In genomic region chr7:92634125-92634710, GRCh38 we compare ENCODE assay signal across 9 cellular contexts. TPM values are rescaled to one million over a fixed set of nuclear protein-coding genes. Genes with fewer than 3 reads are reported as not detected.
DNase-seq lines count a peak whose midpoint lies in the region; ATAC-seq lines count a peak whose summit lies in the region.
"Had no signal": no experiment of that assay in that cellular context is flagged by ENCODE, and none has a peak within 500 bp of the region (broad histone marks: within the 10 kb centered on the region; RNA-seq: fewer than 3 reads in every experiment).

No MANE protein-coding gene starts in this region.

- peak overlapping the region; percentile 58 for H3K4me3 Mint-ChIP-seq in T-helper 1 cell treated with Interleukin-12 subunit alpha and Interleukin-12 subunit beta and Interleukin-4 antibody, amounts not matched to agents 30 μg/mL and 1 μg/mL, for 36 hours

- H3K18ac ChIP-seq in neuronal stem cell (ENCODE audit: low read length): no peak overlapping the region

- no peak overlapping the region for H2BK15ac ChIP-seq in neuronal stem cell (ENCODE audit: low read length)

- no peak overlapping the region for H2BK5ac ChIP-seq in neuronal stem cell (ENCODE audit: low read length)

- no peak overlapping the region for H4K8ac ChIP-seq in neuronal stem cell (ENCODE audit: low read depth, low read length)

- H3K9me3 ChIP-seq in neuronal stem cell (replicated peaks in 1 of 2; ENCODE audit: control insufficient read depth in 2 of 2, insufficient read depth in 1 of 2, low read depth in 1 of 2, low read length in 2 of 2): peaks cover 0 to 5% of the 10 kb centered on the region in 2 donors

- H3K36me3 Mint-ChIP-seq in T-helper 1 cell treated with Interleukin-12 subunit alpha and Interleukin-12 subunit beta and Interleukin-4 antibody, amounts not matched to agents 30 μg/mL and 1 μg/mL, for 36 hours (ENCODE audit: low read depth): peaks cover 25% of the 10 kb centered on the region

- peaks cover 9% of the 10 kb centered on the region for H3K9me3 Mint-ChIP-seq in T-helper 1 cell treated with Interleukin-12 subunit alpha and Interleukin-12 subunit beta and Interleukin-4 antibody, amounts not matched to agents 30 μg/mL and 1 μg/mL, for 36 hours

- H3K4me1 ChIP-seq in neuronal stem cell (ENCODE audit: control insufficient read depth in 2 of 2, insufficient read depth in 1 of 2, low read depth in 1 of 2, low read length in 2 of 2): peaks cover 0 to 20% of the 10 kb centered on the region in 2 donors

- no peak overlapping the region for H2AK5ac ChIP-seq in neuronal stem cell (ENCODE audit: low read depth, low read length)

- H3K27me3 ChIP-seq in neuronal stem cell (ENCODE audit: control insufficient read depth in 3 of 3, insufficient read depth in 3 of 3, low read depth in 1 of 3, low read length in 3 of 3): no peaks in the 10 kb centered on the region

- no peak overlapping the region for H3K4me2 ChIP-seq in neuronal stem cell (ENCODE audit: insufficient read depth, low read length, poor library complexity, severe bottlenecking)

- H3K4me3 ChIP-seq in skin epidermis (no peak overlapping the region), neuronal stem cell (ENCODE audit: low read length in 2 of 2) (no peak overlapping the region)

- H3K23ac ChIP-seq in neuronal stem cell (ENCODE audit: low read depth, low read length, poor library complexity): no peak overlapping the region

- no peak overlapping the region for H4K91ac ChIP-seq in neuronal stem cell (ENCODE audit: low read depth, low read length, poor library complexity)

- no peak overlapping the region for H3K9ac ChIP-seq in neuronal stem cell (ENCODE audit: low read depth, low read length, poor library complexity)

- H2BK12ac ChIP-seq in neuronal stem cell (ENCODE audit: low read length): no peak overlapping the region

- H3K27ac ChIP-seq in skin epidermis (peak overlapping the region in 14 of 21 experiments; percentile 5 to 83 (median 50)), neuronal stem cell (replicated peaks; ENCODE audit: low read length) (no peak overlapping the region)

- no peak overlapping the region for H2BK120ac ChIP-seq in neuronal stem cell (ENCODE audit: low read depth, low read length)

- no peak overlapping the region for H3K14ac ChIP-seq in neuronal stem cell (ENCODE audit: low read length)

- no peaks in the 10 kb centered on the region for H3K79me1 ChIP-seq in neuronal stem cell (ENCODE audit: low read depth, low read length)

- H2AFZ ChIP-seq in neuronal stem cell (ENCODE audit: low read length): no peak overlapping the region

- peaks cover 63% of the 10 kb centered on the region for H3K4me1 Mint-ChIP-seq in T-helper 1 cell treated with Interleukin-12 subunit alpha and Interleukin-12 subunit beta and Interleukin-4 antibody, amounts not matched to agents 30 μg/mL and 1 μg/mL, for 36 hours (ENCODE audit: low read depth)

- H3K4ac ChIP-seq in neuronal stem cell (ENCODE audit: low read length): no peak overlapping the region

- H3K36me3 ChIP-seq in neuronal stem cell (replicated peaks in 1 of 2; ENCODE audit: control insufficient read depth in 2 of 2, insufficient read depth in 2 of 2, low read length in 2 of 2): no peaks in the 10 kb centered on the region

- no peak for ATAC-seq in GM19467 (IDR thresholded peaks at IDR 0.05; ENCODE audit: unreplicated experiment)

- WGBS in neuronal stem cell (ENCODE audit: extremely low coverage in 2 of 2, insufficient read length in 2 of 2, insufficient replicate concordance in 1 of 2), 2 donors: no CpG with 5 or more reads among the region's 1 CpG

- no peaks in the 10 kb centered on the region for H3K27me3 Mint-ChIP-seq in T-helper 1 cell treated with Interleukin-12 subunit alpha and Interleukin-12 subunit beta and Interleukin-4 antibody, amounts not matched to agents 30 μg/mL and 1 μg/mL, for 36 hours (ENCODE audit: low read depth)

- H3K27ac Mint-ChIP-seq in T-helper 1 cell treated with Interleukin-12 subunit alpha and Interleukin-12 subunit beta and Interleukin-4 antibody, amounts not matched to agents 30 μg/mL and 1 μg/mL, for 36 hours: peak overlapping the region; percentile 83

- DNase-seq in T-helper 1 cell (no peak), NOMO-1 treated with dmso at 0.1 percent for 144 hours (lab: John Stamatoyannopoulos, UW; ENCODE audit: unreplicated experiment) (peak; percentile 98), dermis blood vessel endothelial cell (peak; percentile 34), neuronal stem cell (ENCODE audit: low spot score) (no peak), amygdala (lab: John Stamatoyannopoulos, UW) (no peak)
- DNase-seq: activated effector memory CD4-positive, alpha-beta T cell treated with Interleukin-2 at 50 U/mL for 16 hours had no signal

RNA-seq across cellular contexts. Expression of gene FAM133B, which starts 44.0 kb away (rescaled TPM):
- total RNA-seq in dermis blood vessel endothelial cell: 14.4 and 15.7 TPM in 2 replicates
- 91.8 TPM for polyA plus RNA-seq in neuronal stem cell (2013, experiment 1 of 2)
- polyA plus RNA-seq in neuronal stem cell (2013, experiment 2 of 2): 97.5 TPM

Comparison
In these comparisons a context has a peak if more than half of its experiments do, and no peak if none do; other contexts are left out.
1. DNase-seq: peak in NOMO-1 treated with dmso at 0.1 percent for 144 hours (single experiment) and dermis blood vessel endothelial cell (single experiment); none in T-helper 1 cell (0 of 5), neuronal stem cell (single experiment) and amygdala (0 of 56).